23 cellular contexts compared by ENCODE assay signal in the genomic region with DNA sequence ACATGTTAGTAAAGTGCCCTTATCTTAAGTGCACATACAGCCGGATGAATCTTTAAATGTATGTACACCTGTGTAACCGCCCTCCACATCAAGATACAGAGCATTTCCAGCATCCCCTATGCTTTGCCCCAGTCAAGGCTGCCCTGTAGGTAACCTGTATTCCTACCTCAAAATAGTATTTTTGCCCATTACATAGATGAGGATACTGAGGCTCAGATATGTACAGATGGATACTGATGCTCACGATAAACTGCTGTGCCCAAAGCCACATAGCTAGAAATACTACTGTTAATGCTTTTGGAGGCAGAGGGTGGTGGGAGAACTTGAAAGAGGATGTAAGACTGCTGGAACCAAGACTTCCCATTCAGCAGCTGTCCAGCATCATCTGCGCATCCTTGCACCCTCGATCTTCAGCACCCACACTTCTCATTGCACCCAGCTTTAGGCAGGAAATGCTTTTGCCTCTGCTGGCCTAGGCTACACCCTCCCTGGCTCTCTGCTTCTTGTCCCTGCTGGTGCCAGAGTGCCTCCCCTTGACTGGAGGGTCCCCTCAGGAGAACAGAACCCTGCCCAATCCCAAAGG. TPM values are rescaled to one million over a fixed set of nuclear protein-coding genes. Genes with fewer than 3 reads are reported as not detected.
DNase-seq lines count a peak whose midpoint lies in the region; ATAC-seq, FAIRE-seq and TF ChIP-seq lines count a peak whose summit lies in the region.
"Had no signal": no experiment of that assay in that cellular context is flagged by ENCODE, and none has a peak within 500 bp of the region (broad histone marks: within the 10 kb centered on the region; RNA-seq: fewer than 3 reads in every experiment).

No MANE protein-coding gene starts in this region.

- H4K8ac ChIP-seq in IMR-90 (ENCODE audit: low read depth in 2 of 2, low read length in 2 of 2), result no peak overlapping the region
- peak overlapping the region; percentile 35 for H4K8ac ChIP-seq in mesenchymal stem cell (ENCODE audit: low read length)

- no peaks in the 10 kb centered on the region for H3K27me3 ChIP-seq in IMR-90 (ENCODE audit: control insufficient read depth, insufficient read depth, low read length)
- H3K27me3 ChIP-seq in GM12878 (replicated peaks in 1 of 2; ENCODE audit: control insufficient read depth in 2 of 2, insufficient read depth in 2 of 2, low read length in 1 of 2), result no peaks in the 10 kb centered on the region
- H3K27me3 ChIP-seq in mesenchymal stem cell (ENCODE audit: control insufficient read depth in 1 of 2, insufficient read depth in 1 of 2, low read length in 2 of 2), result no peaks in the 10 kb centered on the region
- no peaks in the 10 kb centered on the region for H3K27me3 ChIP-seq in transverse colon
- H3K27me3 ChIP-seq: BE2C had no signal

- intact Hi-C loops in IMR-90 (cut with micrococcal nuclease), result loop anchor here (5.0 to 10.0 kb wide), 3 partner anchors 85 to 700 kb away; no protein-coding TSS in a partner anchor
- intact Hi-C loops in GM12878 (cut with micrococcal nuclease; ENCODE audit: unreplicated experiment), result no loop called here
- intact Hi-C loops in transverse colon (cut with DNase I; ENCODE audit: low total_unique reads), result loop anchor here (10.0 kb wide), 1 partner anchor 702 kb away; no protein-coding TSS in a partner anchor

- TF ChIP-seq POLR2A in IMR-90 (IDR thresholded peaks at IDR 0.05; ENCODE audit: low read depth, low read length) (no peak), GM12878 (IDR thresholded peaks at IDR 0.05; ENCODE audit: low read depth, low read length) (no peak), transverse colon (IDR thresholded peaks at IDR 0.05) (no peak)

- H3K79me1 ChIP-seq in IMR-90 (ENCODE audit: low read depth in 1 of 2, low read length in 2 of 2) (peaks cover 0 to 4% of the 10 kb centered on the region in 2 experiments; a peak in 2 of 4 replicates), mesenchymal stem cell (replicated peaks; ENCODE audit: low read length, poor library complexity, severe bottlenecking) (no peaks in the 10 kb centered on the region)

- H3K4me3 ChIP-seq in IMR-90 (ENCODE audit: insufficient read depth, low read depth, low read length), result no peak overlapping the region
- no peak overlapping the region for H3K4me3 ChIP-seq in GM12878
- H3K4me3 ChIP-seq in mesenchymal stem cell (ENCODE audit: insufficient read depth in 1 of 2, low read depth in 1 of 2, low read length in 2 of 2), result no peak overlapping the region
- no peak overlapping the region for H3K4me3 ChIP-seq in transverse colon
- H3K4me3 ChIP-seq: PC-9 had no signal

- no CpG with 5 or more reads among the region's 5 CpGs for WGBS in IMR-90 (ENCODE audit: extremely low coverage in 2 of 2, insufficient read length in 1 of 2), 2 experiments
- 85% methylated on average over 5 of the region's 5 CpGs for WGBS in GM12878 (ENCODE audit: insufficient coverage, insufficient replicate concordance, low lambda C conversion rate, missing lambda C conversion rate)
- WGBS in mesenchymal stem cell, result 93% methylated on average over 5 of the region's 5 CpGs
- 73 to 100% methylated on average over 1 to 5 of the region's 5 CpGs for WGBS in transverse colon (ENCODE audit: low coverage in 1 of 2), 2 donors

- H2AFZ ChIP-seq in IMR-90 (replicated peaks; ENCODE audit: low read length, poor library complexity), result peak overlapping the region; percentile 28
- no peak overlapping the region for H2AFZ ChIP-seq in GM12878 (ENCODE audit: control insufficient read depth, low read depth, low read length)
- H2AFZ ChIP-seq in mesenchymal stem cell (ENCODE audit: low read depth, low read length), result no peak overlapping the region
- H2AFZ ChIP-seq: PC-9 had no signal

- BruUV-seq in IMR-90 (replicated peaks; lab: Mats Ljungman, UMichigan), result no TSS peak
- BruUV-seq in GM12878 (replicated peaks; lab: Mats Ljungman, UMichigan), result no TSS peak

- FAIRE-seq in GM12878 (lab: Jason Lieb, UNC), result peak; percentile 27
- FAIRE-seq: GM12891 had no signal

- POLR2A ChIA-PET in GM10248 (lab: Yijun Ruan, JAX) (no interaction called here), IMR-90 (lab: Charles Lee; ENCODE audit: unreplicated experiment) (no interaction called here), GM12878 (lab: Charles Lee) (interaction anchor here (0.5 to 0.6 kb wide), 2 partner anchors 21 to 54 kb away, joined by 3 to 4 read pairs; no protein-coding TSS in a partner anchor)

- H3K36me3 ChIP-seq in IMR-90 (ENCODE audit: control insufficient read depth, insufficient read depth, low read length), result no peaks in the 10 kb centered on the region
- H3K36me3 ChIP-seq in GM12878 (ENCODE audit: control insufficient read depth in 2 of 2, insufficient read depth in 2 of 2, low read length in 1 of 2), result no peaks in the 10 kb centered on the region
- H3K36me3 ChIP-seq in mesenchymal stem cell (ENCODE audit: control insufficient read depth in 1 of 2, insufficient read depth in 2 of 2, low read depth in 1 of 2, low read length in 2 of 2), result no peaks in the 10 kb centered on the region
- no peaks in the 10 kb centered on the region for H3K36me3 ChIP-seq in transverse colon
- H3K36me3 ChIP-seq: BE2C had no signal

- TF ChIP-seq EP300 in GM12878 (IDR thresholded peaks at IDR 0.05; ENCODE audit: borderline replicate concordance in 1 of 2, control insufficient read depth in 1 of 2, low read depth in 2 of 2, low read length in 2 of 2) (no peak), transverse colon (IDR thresholded peaks at IDR 0.05; ENCODE audit: low read depth) (no peak)

- H2AK9ac ChIP-seq in IMR-90 (replicated peaks; ENCODE audit: low read depth, low read length, poor library complexity), result no peak overlapping the region

- H3K4ac ChIP-seq in IMR-90 (ENCODE audit: low read depth, low read length) (no peak overlapping the region), mesenchymal stem cell (ENCODE audit: low read depth in 1 of 2, low read length in 2 of 2) (no peak overlapping the region)

- peaks cover 6% of the 10 kb centered on the region; the same call in 1 of the 2 replicates for H4K20me1 ChIP-seq in IMR-90 (ENCODE audit: insufficient read depth, low read length)
- H4K20me1 ChIP-seq in GM12878 (ENCODE audit: control insufficient read depth, insufficient read depth), result no peaks in the 10 kb centered on the region

- H3K56ac ChIP-seq in IMR-90 (ENCODE audit: extremely low read depth, insufficient read depth, low read length), result no peak overlapping the region

- DNase-seq in GM10248 (ENCODE audit: extremely low spot score), result peak; percentile 8
- DNase-seq in IMR-90, result no peak
- DNase-seq in GM12878 (ENCODE audit: low read depth, low spot score), result no peak
- no peak for DNase-seq in mesenchymal stem cell
- DNase-seq in NCI-H1417 (lab: John Stamatoyannopoulos, UW), result no peak
- DNase-seq in transverse colon, result no peak
- DNase-seq: BE2C; CD4-positive, CD25-positive, alpha-beta regulatory T cell; COR-L47; DMS79 treated with DMSO at 0.1 percent for 48 hours; GOT3; HCEC 1CT; Karpas-422; NCI-H1048; NCI-H1436 treated with DMSO at 0.1 percent for 48 hours; NCI-H2029; NCI-H226; NCI-H510A treated with DMSO at 0.1 percent for 48 hours; NCI-H748 treated with DMSO at 0.1 percent for 48 hours; PC-9; SHP77 treated with DMSO at 0.1 percent for 48 hours had no signal

- no peak overlapping the region for H4K5ac ChIP-seq in IMR-90 (ENCODE audit: low read depth, low read length)

- H3K18ac ChIP-seq in IMR-90 (ENCODE audit: low read depth, low read length) (no peak overlapping the region), mesenchymal stem cell (ENCODE audit: low read depth in 1 of 2, low read length in 2 of 2) (no peak overlapping the region)

- TF ChIP-seq CTCF in GM10248 (IDR thresholded peaks at IDR 0.05; ENCODE audit: control extremely low read depth, extremely low read depth, low read depth, missing control alignments), result no peak
- TF ChIP-seq CTCF in IMR-90 (conservative IDR thresholded peaks at IDR 0.05; ENCODE audit: low read depth, low read length), result no peak
- TF ChIP-seq CTCF in GM12878 (IDR thresholded peaks at IDR 0.05 in 2 of 3, conservative IDR thresholded peaks at IDR 0.05 in 1 of 3; ENCODE audit: control insufficient read depth in 2 of 3, extremely low read depth in 1 of 3, insufficient read depth in 1 of 3, low read depth in 3 of 3, low read length in 3 of 3), result no peak
- TF ChIP-seq CTCF in transverse colon (IDR thresholded peaks at IDR 0.05), result no peak

- H3K27ac ChIP-seq in IMR-90 (ENCODE audit: insufficient read depth, low read length), result no peak overlapping the region
- H3K27ac ChIP-seq in GM12878 (ENCODE audit: control insufficient read depth, insufficient read depth), result no peak overlapping the region
- no peak overlapping the region for H3K27ac ChIP-seq in mesenchymal stem cell (ENCODE audit: low read length, poor library complexity, severe bottlenecking)
- no peak overlapping the region for H3K27ac ChIP-seq in transverse colon
- H3K27ac ChIP-seq: PC-9 had no signal

- no peak overlapping the region for H3K23ac ChIP-seq in IMR-90 (ENCODE audit: low read depth, low read length)
- H3K23ac ChIP-seq in mesenchymal stem cell (ENCODE audit: low read length in 2 of 2), result no peak overlapping the region

- no peak overlapping the region for H2BK20ac ChIP-seq in IMR-90 (ENCODE audit: low read depth, low read length)

- no peak overlapping the region for H2BK15ac ChIP-seq in IMR-90 (ENCODE audit: low read depth, low read length)
- no peak overlapping the region for H2BK15ac ChIP-seq in mesenchymal stem cell (ENCODE audit: low read depth, poor library complexity, severe bottlenecking)

- RAD21 ChIA-PET in GM12878 (lab: Charles Lee; ENCODE audit: unreplicated experiment), result interaction anchor here (0.5 to 2.5 kb wide), 5 partner anchors 26 to 242 kb away, joined by 3 to 16 read pairs (median 3); no protein-coding TSS in a partner anchor

- H3K4me2 ChIP-seq in IMR-90 (ENCODE audit: low read depth, low read length) (no peak overlapping the region), GM12878 (ENCODE audit: control insufficient read depth, insufficient read depth) (no peak overlapping the region), mesenchymal stem cell (ENCODE audit: low read length, poor library complexity, severe bottlenecking) (no peak overlapping the region)
- H3K4me2 ChIP-seq: PC-9 had no signal

- H3K9ac ChIP-seq in IMR-90 (ENCODE audit: low read depth, low read length) (no peak overlapping the region), GM12878 (ENCODE audit: control insufficient read depth, insufficient read depth, low read length) (no peak overlapping the region), mesenchymal stem cell (ENCODE audit: low read length) (no peak overlapping the region)

- SMC1A ChIA-PET in GM12878 (lab: Charles Lee; ENCODE audit: uncharacterized antibody, unreplicated experiment), result interaction anchor here (0.6 to 4.3 kb wide), 9 partner anchors 10 to 240 kb away, joined by 3 to 25 read pairs (median 5); no protein-coding TSS in a partner anchor

- CTCF ChIA-PET in GM10248 (lab: Yijun Ruan, JAX) (interaction anchor here (0.6 to 3.1 kb wide), 5 partner anchors 10 to 262 kb away, joined by 3 to 15 read pairs (median 4); no protein-coding TSS in a partner anchor), IMR-90 (lab: Yijun Ruan, JAX) (interaction anchor here (0.7 kb wide), 1 partner anchor 24 kb away, joined by 3 read pairs; no protein-coding TSS in a partner anchor), GM12878 (lab: Yijun Ruan, JAX) (interaction anchor here (1.0 to 3.6 kb wide), 7 partner anchors 10 to 701 kb away, joined by 4 to 24 read pairs (median 6); no protein-coding TSS in a partner anchor)

- peaks cover 10% of the 10 kb centered on the region; the same call in 1 of the 2 replicates for H3K4me1 ChIP-seq in IMR-90 (ENCODE audit: control insufficient read depth, insufficient read depth, low read length)
- H3K4me1 ChIP-seq in GM12878 (ENCODE audit: control insufficient read depth, insufficient read depth, low read length), result no peaks in the 10 kb centered on the region
- peaks cover 21% of the 10 kb centered on the region for H3K4me1 ChIP-seq in mesenchymal stem cell (ENCODE audit: control insufficient read depth, insufficient read depth, low read depth, low read length)
- H3K4me1 ChIP-seq in transverse colon, result peaks cover 0 to 9% (median 5%) of the 10 kb centered on the region in 4 donors

- H2BK12ac ChIP-seq in mesenchymal stem cell (ENCODE audit: low read length in 2 of 2), result peak overlapping the region in 1 of 2 experiments; percentile 79

- no peak for TF ChIP-seq RAD21 in IMR-90 (IDR thresholded peaks at IDR 0.05; ENCODE audit: low read length)
- TF ChIP-seq RAD21 in GM12878 (IDR thresholded peaks at IDR 0.05; ENCODE audit: insufficient read depth, low read depth, low read length), result no peak

- H3K9me3 ChIP-seq in IMR-90 (ENCODE audit: control insufficient read depth, insufficient read depth, low read length), result no peaks in the 10 kb centered on the region
- H3K9me3 ChIP-seq in GM12878 (replicated peaks; ENCODE audit: control insufficient read depth, insufficient read depth, low read length), result no peaks in the 10 kb centered on the region
- H3K9me3 ChIP-seq in mesenchymal stem cell (ENCODE audit: control insufficient read depth, low read length), result no peaks in the 10 kb centered on the region
- H3K9me3 ChIP-seq in transverse colon, result no peaks in the 10 kb centered on the region
- H3K9me3 ChIP-seq: BE2C had no signal

- H3K79me2 ChIP-seq in GM12878 (ENCODE audit: control insufficient read depth, insufficient read depth, low read length), result no peaks in the 10 kb centered on the region

- H4K91ac ChIP-seq in IMR-90 (ENCODE audit: insufficient read depth, low read depth, low read length) (no peak overlapping the region), mesenchymal stem cell (ENCODE audit: low read length) (peak overlapping the region; percentile 53)

- no peak overlapping the region for H2BK120ac ChIP-seq in IMR-90 (ENCODE audit: low read depth, low read length)
- H2BK120ac ChIP-seq in mesenchymal stem cell (ENCODE audit: low read depth, low read length), result no peak overlapping the region

- H3K14ac ChIP-seq in IMR-90 (replicated peaks; ENCODE audit: low read depth, low read length) (no peak overlapping the region), mesenchymal stem cell (ENCODE audit: low read length in 2 of 2) (no peak overlapping the region)

- H2BK5ac ChIP-seq in IMR-90 (ENCODE audit: low read depth, low read length, poor library complexity, severe bottlenecking) (no peak overlapping the region), mesenchymal stem cell (ENCODE audit: low read depth, low read length, poor library complexity, severe bottlenecking) (no peak overlapping the region)

- ATAC-seq in IMR-90 (ENCODE audit: low read depth) (no peak), GM12878 (no peak), GM21390 (IDR thresholded peaks at IDR 0.05; ENCODE audit: unreplicated experiment) (no peak)

- H2AK5ac ChIP-seq in IMR-90 (ENCODE audit: low read depth, low read length) (no peak overlapping the region), mesenchymal stem cell (ENCODE audit: low read length, severe bottlenecking) (no peak overlapping the region)

- dilution Hi-C loops in IMR-90 (cut with HindIII; ENCODE audit: low sequenced_read_pairs, unreplicated experiment), result no loop called here

- peaks cover 4% of the 10 kb centered on the region; the same call in 1 of the 2 replicates for H3K9me1 ChIP-seq in IMR-90 (ENCODE audit: insufficient read depth, low read length)

- in situ Hi-C loops in IMR-90 (cut with MboI; ENCODE audit: low sequenced_read_pairs) (no loop called here), GM12878 (cut with MboI) (no loop called here), transverse colon (cut with MboI; ENCODE audit: low pct_ligation_motif_present in 1 of 4, low pct_unique_long_range_greater_than_20kb in 1 of 4, low sequenced_read_pairs in 3 of 4) (loop anchor here in 2 of 4 donors (25.0 kb wide), 1 partner anchor 695 kb away; no protein-coding TSS in a partner anchor)

RNA-seq across cellular contexts. Expression of a gene that starts 27.0 kb away (rescaled TPM):
- total RNA-seq in IMR-90 (2012; rRNA removed) (10.9 and 13.1 TPM in 2 replicates), GM12878 (2014; rRNA removed) (8.2 and 10.7 TPM in 2 replicates), GM12878 (2014; rRNA removed; fragmentation: Illumina TruSeq; extraction: Trizol) (18.2 and 19.1 TPM in 2 replicates), GM12878 (2021) (34.4 and 38.0 TPM in 2 replicates), transverse colon (10 to 100 TPM; 20.5 to 83.4 (median 36.5) TPM)
- polyA plus RNA-seq in IMR-90 (2012; rRNA removed) (21.8 and 26.7 TPM in 2 replicates), GM12878 (2011; rRNA removed) (16.0 and 17.0 TPM in 2 replicates), GM12878 (2014; fragmentation: Illumina TruSeq; extraction: Trizol) (29.1 and 34.3 TPM in 2 replicates), GM12878 (2014; fragmentation: Nextera tagmentation; extraction: Ambion mirVana) (1 to 10 TPM in 1 of 2 experiments, under 1 TPM in 1; 0.90 to 1.8 TPM), GM12878 (2014; rRNA removed) (16.9 and 17.2 TPM in 2 replicates), GM12878 (2016; fragmentation: Nextera tagmentation; extraction: Ambion mirVana) (10 to 100 TPM in 1 of 2 experiments, 1 to 10 TPM in 1; 5.3 to 15.7 TPM)
- polyA plus RNA-seq in IMR-90 (2012; cell fraction: cytosol; rRNA removed), result 15.3 and 24.4 TPM in 2 replicates
- polyA plus RNA-seq in IMR-90 (2012; cell fraction: nucleus; rRNA removed; ENCODE audit: low replicate concordance), result 15.6 and 20.7 TPM in 2 replicates
- 26.2 and 26.9 TPM in 2 replicates for total RNA-seq in GM12878 (2013; cell fraction: nucleolus; rRNA removed)
- 25.3 TPM for polyA plus RNA-seq in GM12878 (2011; ENCODE audit: low read depth)
- polyA plus RNA-seq in GM12878 (2011; cell fraction: cytosol; rRNA removed), result 9.5 and 13.2 TPM in 2 replicates
- polyA plus RNA-seq in GM12878 (2011; cell fraction: nucleus; rRNA removed), result 7.8 and 10.9 TPM in 2 replicates
- polyA plus RNA-seq in GM12878 (2012), result 50.6 and 56.3 TPM in 2 replicates
- 10.6 and 11.9 TPM in 2 replicates for polyA minus RNA-seq in GM12878 (2011; rRNA and poly(A)+ RNA removed)
- polyA minus RNA-seq in GM12878 (2011; cell fraction: cytosol; rRNA and poly(A)+ RNA removed), result 13.6 and 16.2 TPM in 2 replicates
- 10.0 and 25.9 TPM in 2 replicates for polyA minus RNA-seq in GM12878 (2011; cell fraction: nucleus; rRNA and poly(A)+ RNA removed)
- 84.2 TPM for polyA plus RNA-seq in mesenchymal stem cell (2013, experiment 1 of 2)
- 86.1 TPM for polyA plus RNA-seq in mesenchymal stem cell (2013, experiment 2 of 2)
